In genomic region chr2:191645807-191646611, GRCh38 we compare ENCODE assay signal across 19 cellular contexts. TPM values are rescaled to one million over a fixed set of nuclear protein-coding genes. Genes with fewer than 3 reads are reported as not detected.
DNase-seq lines count a peak whose midpoint lies in the region; ATAC-seq and TF ChIP-seq lines count a peak whose summit lies in the region.
"Had no signal": no experiment of that assay in that cellular context is flagged by ENCODE, and none has a peak within 500 bp of the region (broad histone marks: within the 10 kb centered on the region; RNA-seq: fewer than 3 reads in every experiment).

No MANE protein-coding gene starts in this region.

- H3K79me2 ChIP-seq in PC-3 (ENCODE audit: low read length), result no peaks in the 10 kb centered on the region

- H3K36me3 ChIP-seq in breast epithelium (no peaks in the 10 kb centered on the region), PC-3 (ENCODE audit: low read depth, low read length) (no peaks in the 10 kb centered on the region), upper lobe of right lung (no peaks in the 10 kb centered on the region)
- H3K36me3 ChIP-seq: left ventricle myocardium inferior, transverse colon had no signal

- H3K27ac Mint-ChIP-seq in MCF 10A (ENCODE audit: low read depth, unreplicated experiment), result peak overlapping the region; percentile 83
- H3K27ac Mint-ChIP-seq: activated naive CD4-positive, alpha-beta T cell treated with anti-CD3 and anti-CD28 coated beads, Interleukin-2, amount 10 ng/mL, durations not matched to agents 7 days and 5 days; CD4-positive, alpha-beta memory T cell had no signal

- H3F3A ChIP-seq in PC-3 (ENCODE audit: low read length, unreplicated experiment), result peaks cover 27% of the 10 kb centered on the region

- POLR2A ChIA-PET in MCF 10A (lab: Yijun Ruan, JAX) (interaction anchor here (0.7 to 2.8 kb wide), 12 partner anchors 9 to 777 kb away, joined by 3 to 48 read pairs (median 8); partner anchors contain the start of gene NABP1), PC-3 (lab: Charles Lee; ENCODE audit: unreplicated experiment) (interaction anchor here (1.1 to 1.2 kb wide), 3 partner anchors 8 to 32 kb away, joined by 4 to 6 read pairs (median 4); partner anchors contain the start of gene NABP1)

- H3K36me3 Mint-ChIP-seq in MCF 10A (ENCODE audit: insufficient read depth, unreplicated experiment), result peaks cover 7% of the 10 kb centered on the region
- H3K36me3 Mint-ChIP-seq: activated naive CD4-positive, alpha-beta T cell treated with anti-CD3 and anti-CD28 coated beads, Interleukin-2, amount 10 ng/mL, durations not matched to agents 7 days and 5 days had no signal

- peaks cover 23% of the 10 kb centered on the region for H3K4me1 Mint-ChIP-seq in MCF 10A (ENCODE audit: insufficient read depth, unreplicated experiment)

- H3K4me1 ChIP-seq in breast epithelium (no peaks in the 10 kb centered on the region), PC-3 (ENCODE audit: insufficient read depth, low read length) (peaks cover 38% of the 10 kb centered on the region), upper lobe of right lung (no peaks in the 10 kb centered on the region)
- H3K4me1 ChIP-seq: left ventricle myocardium inferior had no signal

- no peak for TF ChIP-seq POLR2A in breast epithelium (IDR thresholded peaks at IDR 0.05)

- H3K27me3 ChIP-seq in breast epithelium (no peaks in the 10 kb centered on the region), PC-3 (ENCODE audit: low read length) (no peaks in the 10 kb centered on the region), upper lobe of right lung (no peaks in the 10 kb centered on the region)
- H3K27me3 ChIP-seq: transverse colon had no signal

- ATAC-seq in PC-3 (peak; percentile 86), upper lobe of right lung (peak; percentile 76), GM21367 (IDR thresholded peaks at IDR 0.05; ENCODE audit: unreplicated experiment) (no peak)

- DNase-seq in MCF 10A (ENCODE audit: unreplicated experiment), result peak; percentile 49
- DNase-seq in breast epithelium (ENCODE audit: low spot score in 2 of 2), result no peak
- DNase-seq in PC-3, result peak; percentile 96
- DNase-seq in fibroblast of pulmonary artery (ENCODE audit: low read depth), result peak; percentile 17
- DNase-seq in upper lobe of right lung, result no peak
- DNase-seq in iPS-NIHi7 (ENCODE audit: extremely low spot score), result no peak
- DNase-seq in HK-2 (ENCODE audit: unreplicated experiment), result no peak
- DNase-seq: activated naive CD4-positive, alpha-beta T cell treated with anti-CD3 and anti-CD28 coated beads, Interleukin-2, amount 10 ng/mL, durations not matched to agents 7 days and 5 days; CD4-positive, alpha-beta memory T cell; DND-41; H7; left ventricle myocardium inferior; NCI-H1105 treated with DMSO at 0.1 percent for 48 hours; NCI-H748 treated with DMSO at 0.1 percent for 48 hours; nucleus accumbens; stimulated activated naive CD4-positive, alpha-beta T cell; SW 1271; transverse colon had no signal

- H3K9me2 ChIP-seq in PC-3 (replicated peaks; ENCODE audit: low read length), result no peaks in the 10 kb centered on the region

- H3K4me2 ChIP-seq in PC-3 (ENCODE audit: low read length), result peak overlapping the region; percentile 66

- CTCF ChIA-PET in MCF 10A (lab: Yijun Ruan, JAX), result interaction anchor here (0.6 to 1.4 kb wide), 5 partner anchors 8 to 79 kb away, joined by 3 to 7 read pairs (median 4); no protein-coding TSS in a partner anchor
- CTCF ChIA-PET in PC-3 (lab: Charles Lee), result interaction anchor here (0.6 kb wide), 1 partner anchor 1228 kb away, joined by 3 read pairs; no protein-coding TSS in a partner anchor

- H2AFZ ChIP-seq in PC-3 (ENCODE audit: low read length), result 0 out of 2 replicates have a peak overlapping the region, but pooled peaks have one; percentile 8

- no peaks in the 10 kb centered on the region for H3K9me3 Mint-ChIP-seq in MCF 10A (ENCODE audit: unreplicated experiment)
- H3K9me3 Mint-ChIP-seq: activated naive CD4-positive, alpha-beta T cell treated with anti-CD3 and anti-CD28 coated beads, Interleukin-2, amount 10 ng/mL, durations not matched to agents 7 days and 5 days; CD4-positive, alpha-beta memory T cell had no signal

- H4K20me1 ChIP-seq in PC-3 (ENCODE audit: low read length), result no peaks in the 10 kb centered on the region

- intact Hi-C loops in MCF 10A (cut with micrococcal nuclease) (no loop called here), breast epithelium (cut with DNase I; ENCODE audit: low total_unique reads) (loop anchor here (10.0 kb wide), 1 partner anchor 1859 kb away; no protein-coding TSS in a partner anchor), PC-3 (cut with micrococcal nuclease) (loop anchor here (1.0 to 2.0 kb wide), 3 partner anchors 8 to 75 kb away; no protein-coding TSS in a partner anchor), upper lobe of right lung (cut with DNase I) (no loop called here)

- TF ChIP-seq CTCF in MCF 10A (IDR thresholded peaks at IDR 0.05; ENCODE audit: unreplicated experiment), result no peak
- no peak for TF ChIP-seq CTCF in breast epithelium (IDR thresholded peaks at IDR 0.05)
- no peak for TF ChIP-seq CTCF in PC-3 (conservative IDR thresholded peaks at IDR 0.05; ENCODE audit: low read depth, low read length)
- no peak for TF ChIP-seq CTCF in fibroblast of pulmonary artery (IDR thresholded peaks at IDR 0.05; ENCODE audit: low read length, missing control alignments)
- no peak for TF ChIP-seq CTCF in upper lobe of right lung (IDR thresholded peaks at IDR 0.05)

- H3K9me3 ChIP-seq in breast epithelium (no peaks in the 10 kb centered on the region), PC-3 (ENCODE audit: low read length) (no peaks in the 10 kb centered on the region), upper lobe of right lung (no peaks in the 10 kb centered on the region)
- H3K9me3 ChIP-seq: left ventricle myocardium inferior, transverse colon had no signal

- no peaks in the 10 kb centered on the region for H3K27me3 Mint-ChIP-seq in MCF 10A (ENCODE audit: insufficient read depth, unreplicated experiment)
- H3K27me3 Mint-ChIP-seq: CD4-positive, alpha-beta memory T cell had no signal

- BruUV-seq in MCF 10A (replicated peaks; lab: Mats Ljungman, UMichigan) (no TSS peak), PC-3 (replicated peaks; lab: Mats Ljungman, UMichigan) (no TSS peak)

- H3K9ac ChIP-seq in PC-3 (ENCODE audit: low read length), result peak overlapping the region; percentile 66

- no peak overlapping the region for H3K27ac ChIP-seq in breast epithelium
- H3K27ac ChIP-seq in PC-3 (ENCODE audit: low read length), result peak overlapping the region; percentile 97
- no peak overlapping the region for H3K27ac ChIP-seq in upper lobe of right lung
- H3K27ac ChIP-seq: left ventricle myocardium inferior had no signal

- H3K4me3 Mint-ChIP-seq in MCF 10A (ENCODE audit: unreplicated experiment), result no peak overlapping the region
- H3K4me3 Mint-ChIP-seq: activated naive CD4-positive, alpha-beta T cell treated with anti-CD3 and anti-CD28 coated beads, Interleukin-2, amount 10 ng/mL, durations not matched to agents 7 days and 5 days had no signal

- H3K4me3 ChIP-seq in breast epithelium (no peak overlapping the region), PC-3 (ENCODE audit: low read length) (peak overlapping the region; percentile 31; the same call in 1 of the 2 replicates), fibroblast of pulmonary artery (replicated peaks; ENCODE audit: low read depth, low read length) (no peak overlapping the region), upper lobe of right lung (no peak overlapping the region)
- H3K4me3 ChIP-seq: left ventricle myocardium inferior, transverse colon had no signal

RNA-seq across cellular contexts. Expression of gene NABP1, which starts 31.9 kb away (rescaled TPM):
- total RNA-seq in MCF 10A (2022) (81.8 and 96.3 TPM in 2 replicates), breast epithelium (10 to 100 TPM; 34.4 to 44.9 (median 37.8) TPM), PC-3 (2014; rRNA removed) (45.4 and 56.8 TPM in 2 replicates), upper lobe of right lung (50.2 TPM)

Comparison
In these comparisons a context has a peak if more than half of its experiments do, and no peak if none do; other contexts are left out.
1. DNase-seq: peak in MCF 10A (single experiment), PC-3 (single experiment) and fibroblast of pulmonary artery (single experiment); none in breast epithelium (0 of 2), upper lobe of right lung (single experiment), iPS-NIHi7 (single experiment) and HK-2 (single experiment).
2. intact Hi-C loops: an anchor here in breast epithelium (10.0 kb wide) and PC-3 (1.0 to 2.0 kb wide); none called in MCF 10A and upper lobe of right lung.